Comparison of ENCODE assay signal across 8 cellular contexts in the genomic region with DNA sequence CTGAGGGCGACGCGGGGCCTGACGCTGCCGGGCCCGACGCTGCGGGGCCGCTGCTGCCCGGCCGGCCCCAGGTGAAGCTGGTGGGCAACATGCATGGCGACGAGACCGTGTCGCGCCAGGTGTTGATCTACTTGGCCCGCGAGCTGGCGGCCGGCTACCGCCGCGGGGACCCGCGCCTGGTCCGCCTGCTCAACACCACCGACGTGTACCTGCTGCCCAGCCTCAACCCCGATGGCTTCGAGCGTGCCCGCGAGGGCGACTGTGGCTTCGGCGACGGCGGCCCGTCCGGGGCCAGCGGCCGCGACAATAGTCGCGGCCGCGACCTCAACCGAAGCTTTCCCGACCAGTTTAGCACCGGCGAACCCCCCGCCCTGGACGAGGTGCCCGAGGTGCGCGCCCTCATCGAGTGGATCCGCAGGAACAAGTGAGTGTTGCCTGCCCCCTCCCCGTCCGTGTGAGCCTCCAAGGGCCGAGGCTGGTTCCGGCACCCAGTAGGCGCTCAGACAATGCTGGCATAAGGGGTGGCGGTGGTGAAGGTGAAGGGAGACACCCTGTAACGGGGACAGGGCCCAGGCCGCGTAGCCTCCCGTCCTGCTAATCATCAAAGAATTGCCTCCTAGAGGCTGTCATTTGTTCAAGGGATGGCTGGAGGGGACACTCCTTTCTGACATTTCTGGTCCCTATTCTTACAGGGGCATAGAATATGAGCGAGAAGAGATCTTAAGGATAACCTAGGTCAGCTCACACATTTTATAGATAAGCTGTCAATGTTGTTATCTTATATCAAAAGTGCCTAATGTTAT. TPM values are rescaled to one million over a fixed set of nuclear protein-coding genes. Genes with fewer than 3 reads are reported as not detected.
DNase-seq lines count a peak whose midpoint lies in the region; ATAC-seq and TF ChIP-seq lines count a peak whose summit lies in the region.

No MANE protein-coding gene starts in this region.

- peaks cover 0 to 4% of the 10 kb centered on the region in 2 donors for H3K4me1 ChIP-seq in ascending aorta

- H3K36me3 ChIP-seq in ascending aorta, result no peaks in the 10 kb centered on the region

- H3K4me3 ChIP-seq in GM12864 (ENCODE audit: low read depth, low read length) (peak overlapping the region; percentile 83), ascending aorta (peak overlapping the region; percentile 81 to 90), skin epidermis (peak overlapping the region; percentile 82 to 98 (median 91))

- intact Hi-C loops in ascending aorta (cut with DNase I), result loop anchor here (2.0 to 5.0 kb wide), 5 partner anchors 39 to 445 kb away; a partner anchor contains a TSS

- no peaks in the 10 kb centered on the region for H3K9me3 ChIP-seq in ascending aorta

- DNase-seq in GM12864 (ENCODE audit: low read depth), result no peak
- DNase-seq in RKO (ENCODE audit: low spot score), result peak; percentile 30
- DNase-seq in ascending aorta (ENCODE audit: low spot score in 2 of 2), result no peak
- DNase-seq in hepatic stellate cell (ENCODE audit: low spot score), result peak; percentile 17
- DNase-seq in foreskin melanocyte, result no peak
- no peak for DNase-seq in T1000 (lab: John Stamatoyannopoulos, UW)

- peak overlapping the region; percentile 82 to 86 for H3K27ac ChIP-seq in ascending aorta
- peak overlapping the region; percentile 51 to 90 (median 84) for H3K27ac ChIP-seq in skin epidermis

- TF ChIP-seq CTCF in GM12864 (IDR thresholded peaks at IDR 0.05; ENCODE audit: low read depth, low read length, missing control alignments) (no peak), ascending aorta (IDR thresholded peaks at IDR 0.05) (no peak)

- peak; percentile 2 for ATAC-seq in HG02610 (IDR thresholded peaks at IDR 0.05; ENCODE audit: unreplicated experiment)

- no peaks in the 10 kb centered on the region for H3K27me3 ChIP-seq in ascending aorta

RNA-seq across cellular contexts. Expression of a gene that starts 0.8 kb away (rescaled TPM):
- 141 TPM for total RNA-seq in ascending aorta

RNA-seq across cellular contexts. Expression of a gene that starts 45.6 kb away (rescaled TPM):
- total RNA-seq in ascending aorta, result not detected

Comparison
In these comparisons a context has a peak if more than half of its experiments do, and no peak if none do; other contexts are left out.
1. DNase-seq: peak in RKO (single experiment) and hepatic stellate cell (single experiment); none in GM12864 (single experiment), ascending aorta (0 of 2), foreskin melanocyte (single experiment) and T1000 (single experiment).
2. Peak in every context shown above with its lines, with median percentiles within 50 percentile points of each other: H3K4me3 ChIP-seq.